8 cellular contexts compared by ENCODE assay signal in the genomic region with DNA sequence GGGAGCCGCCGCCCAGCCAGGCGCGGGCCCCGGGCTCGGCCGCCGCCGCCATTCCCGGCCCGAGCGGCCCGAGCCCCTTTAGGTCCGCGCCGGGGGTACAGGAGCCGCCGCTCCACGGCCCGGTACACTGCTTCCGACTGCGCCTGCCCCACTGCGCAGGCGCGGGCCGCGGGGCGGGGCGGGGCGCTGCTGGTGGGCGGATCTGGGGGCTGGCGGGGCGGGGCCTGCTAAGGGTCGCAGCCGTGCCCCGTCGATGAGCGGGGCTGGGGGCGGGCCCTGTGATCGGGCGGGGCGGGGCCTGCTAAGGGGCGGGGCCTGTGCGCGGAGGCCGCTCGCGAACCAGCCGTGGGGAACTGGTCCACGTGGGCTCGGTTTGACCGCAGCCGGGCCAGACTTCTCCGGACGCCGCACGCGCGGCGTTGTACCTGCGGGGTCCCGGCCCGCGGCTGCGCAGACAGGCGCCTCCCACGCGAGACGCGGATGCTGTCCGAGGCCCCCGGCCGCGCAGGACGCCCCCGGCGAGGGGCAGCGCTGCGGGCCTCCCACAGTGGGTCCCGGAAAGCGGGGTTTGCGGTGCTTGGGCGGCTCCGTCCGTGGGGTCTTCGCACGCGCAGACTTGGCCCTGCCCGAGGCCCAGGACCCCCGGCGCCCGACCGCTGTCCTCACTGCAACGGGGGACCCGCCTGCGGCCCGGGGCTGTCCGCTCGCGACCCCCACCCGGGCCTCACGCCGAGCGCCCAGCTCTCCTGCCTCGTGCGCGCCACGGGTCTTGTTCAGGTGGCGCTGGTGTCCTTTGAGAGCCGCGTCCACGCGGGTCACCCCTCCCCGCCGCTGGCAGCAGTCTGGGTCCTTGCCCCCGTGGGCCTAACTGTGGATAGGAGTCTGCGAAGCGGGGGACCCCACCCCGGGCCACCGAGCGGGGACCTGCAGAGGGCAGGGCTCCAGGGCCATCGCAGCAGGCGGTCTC. TPM values are rescaled to one million over a fixed set of nuclear protein-coding genes. Genes with fewer than 3 reads are reported as not detected.
DNase-seq lines count a peak whose midpoint lies in the region; ATAC-seq, FAIRE-seq and TF ChIP-seq lines count a peak whose summit lies in the region.

A gene with protein sequence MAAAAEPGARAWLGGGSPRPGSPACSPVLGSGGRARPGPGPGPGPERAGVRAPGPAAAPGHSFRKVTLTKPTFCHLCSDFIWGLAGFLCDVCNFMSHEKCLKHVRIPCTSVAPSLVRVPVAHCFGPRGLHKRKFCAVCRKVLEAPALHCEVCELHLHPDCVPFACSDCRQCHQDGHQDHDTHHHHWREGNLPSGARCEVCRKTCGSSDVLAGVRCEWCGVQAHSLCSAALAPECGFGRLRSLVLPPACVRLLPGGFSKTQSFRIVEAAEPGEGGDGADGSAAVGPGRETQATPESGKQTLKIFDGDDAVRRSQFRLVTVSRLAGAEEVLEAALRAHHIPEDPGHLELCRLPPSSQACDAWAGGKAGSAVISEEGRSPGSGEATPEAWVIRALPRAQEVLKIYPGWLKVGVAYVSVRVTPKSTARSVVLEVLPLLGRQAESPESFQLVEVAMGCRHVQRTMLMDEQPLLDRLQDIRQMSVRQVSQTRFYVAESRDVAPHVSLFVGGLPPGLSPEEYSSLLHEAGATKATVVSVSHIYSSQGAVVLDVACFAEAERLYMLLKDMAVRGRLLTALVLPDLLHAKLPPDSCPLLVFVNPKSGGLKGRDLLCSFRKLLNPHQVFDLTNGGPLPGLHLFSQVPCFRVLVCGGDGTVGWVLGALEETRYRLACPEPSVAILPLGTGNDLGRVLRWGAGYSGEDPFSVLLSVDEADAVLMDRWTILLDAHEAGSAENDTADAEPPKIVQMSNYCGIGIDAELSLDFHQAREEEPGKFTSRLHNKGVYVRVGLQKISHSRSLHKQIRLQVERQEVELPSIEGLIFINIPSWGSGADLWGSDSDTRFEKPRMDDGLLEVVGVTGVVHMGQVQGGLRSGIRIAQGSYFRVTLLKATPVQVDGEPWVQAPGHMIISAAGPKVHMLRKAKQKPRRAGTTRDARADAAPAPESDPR (minus strand): TSS at position 139 of the 967 bp plus-strand sequence. CDS start 87 bp downstream, at position 52.

- no peak for TF ChIP-seq CTCF in GM10248 (IDR thresholded peaks at IDR 0.05; ENCODE audit: control extremely low read depth, extremely low read depth, low read depth, missing control alignments)
- no peak for TF ChIP-seq CTCF in HFF-Myc (IDR thresholded peaks at IDR 0.05; ENCODE audit: low read depth, low read length, missing control alignments)
- no peak for TF ChIP-seq CTCF in keratinocyte (optimal IDR thresholded peaks at IDR 0.05 in 1 of 3, IDR thresholded peaks at IDR 0.05 in 1 of 3, conservative IDR thresholded peaks at IDR 0.05 in 1 of 3; ENCODE audit: extremely low read depth in 1 of 3, insufficient read depth in 2 of 3, low read length in 3 of 3)

- peak; percentile 99 for DNase-seq in GM10248 (ENCODE audit: extremely low spot score)
- DNase-seq in HFF-Myc (ENCODE audit: extremely low read depth, low read depth), result no peak
- DNase-seq in NCI-H1417 (lab: John Stamatoyannopoulos, UW), result peak; percentile 61 to 86 (median 73)
- peak; percentile 80 for DNase-seq in activated CD4-positive, CD25-positive, alpha-beta regulatory T cell treated with anti-CD3 and anti-CD28 coated beads, Interleukin-2, amount 50 U/mL, for 16 hours (ENCODE audit: low read depth, low spot score)
- DNase-seq in central memory CD4-positive, alpha-beta T cell, result peak; percentile 78
- no peak for DNase-seq in keratinocyte (ENCODE audit: low read depth, low spot score)
- DNase-seq in stimulated activated CD4-positive, alpha-beta T cell treated with anti-CD3 and anti-CD28 coated beads, Interleukin-12 subunit alpha, Interleukin-12 subunit beta, amount 100 ng/mL, for 4 hours, result peak; percentile 89

- no peak for ATAC-seq in GM18861 (IDR thresholded peaks at IDR 0.05; ENCODE audit: unreplicated experiment)

- POLR2A ChIA-PET in GM10248 (lab: Yijun Ruan, JAX), result no interaction called here

- CTCF ChIA-PET in GM10248 (lab: Yijun Ruan, JAX), result interaction anchor here (1.1 to 1.6 kb wide), 2 partner anchors 13 to 14 kb away, joined by 3 to 5 read pairs; a partner anchor contains a TSS

- H3K79me2 ChIP-seq in keratinocyte (ENCODE audit: control insufficient read depth, insufficient read depth, low read length), result no peaks in the 10 kb centered on the region

- peak within 1 kb of the TSS; percentile 71 for H3K9ac ChIP-seq in keratinocyte (ENCODE audit: control insufficient read depth, extremely low read depth, insufficient read depth, low read length)

- H3K4me3 ChIP-seq in HFF-Myc (replicated peaks; ENCODE audit: low read depth, low read length) (peak within 1 kb of the TSS; percentile 68), keratinocyte (ENCODE audit: control insufficient read depth in 2 of 3, extremely low read depth in 1 of 3, insufficient read depth in 2 of 3, low read depth in 1 of 3, low read length in 3 of 3) (peak within 1 kb of the TSS; percentile 63 to 74 (median 71))

- H2AFZ ChIP-seq in keratinocyte (ENCODE audit: control insufficient read depth, low read length), result peak within 1 kb of the TSS; percentile 49

- no peaks in the 10 kb centered on the region for H3K9me1 ChIP-seq in keratinocyte (ENCODE audit: control insufficient read depth, extremely low read depth, insufficient read depth, low read length)

- no peak within 1 kb of the TSS for H3K27ac ChIP-seq in keratinocyte (ENCODE audit: control insufficient read depth, insufficient read depth, low read length)

- peaks cover 0 to 2% of the 10 kb centered on the region in 2 experiments for H3K36me3 ChIP-seq in keratinocyte (ENCODE audit: control insufficient read depth in 2 of 2, extremely low read depth in 1 of 2, insufficient read depth in 2 of 2, low read length in 2 of 2)

- no peak for FAIRE-seq in keratinocyte (lab: Jason Lieb, UNC)

- peaks cover 5% of the 10 kb centered on the region for H3K27me3 ChIP-seq in keratinocyte (ENCODE audit: control insufficient read depth, extremely low read depth, insufficient read depth, low read length)

- H3K4me1 ChIP-seq in keratinocyte (ENCODE audit: control insufficient read depth, extremely low read depth, insufficient read depth, low read length), result peaks cover 19% of the 10 kb centered on the region

- H4K20me1 ChIP-seq in keratinocyte (ENCODE audit: control insufficient read depth, extremely low read depth, insufficient read depth, low read length), result peaks cover 3% of the 10 kb centered on the region

- H3K9me3 ChIP-seq in keratinocyte (ENCODE audit: control insufficient read depth, low read depth, low read length), result no peaks in the 10 kb centered on the region

- dilution Hi-C loops in keratinocyte (cut with MboI; ENCODE audit: extremely low pct_ligation_motif_present, low sequenced_read_pairs), result no loop called here

- peak within 1 kb of the TSS; percentile 80 for H3K4me2 ChIP-seq in keratinocyte (ENCODE audit: control insufficient read depth, extremely low read depth, insufficient read depth, low read depth, low read length)

RNA-seq across cellular contexts. Expression of the gene that starts here (rescaled TPM):
- polyA plus RNA-seq in keratinocyte, result 5.3 to 11.3 TPM (median 5.9 TPM) in 3 replicates
- 3.0 TPM for polyA plus RNA-seq in keratinocyte (2011; ENCODE audit: low read depth)
- polyA plus RNA-seq in keratinocyte (2011; cell fraction: cytosol; rRNA removed), result 3.5 and 9.1 TPM in 2 replicates
- polyA plus RNA-seq in keratinocyte (2011; cell fraction: nucleus; rRNA removed), result 22.9 and 30.3 TPM in 2 replicates
- 7.4 and 8.8 TPM in 2 replicates for polyA plus RNA-seq in keratinocyte (2012; ENCODE audit: low replicate concordance)
- 5.9 to 10.4 TPM (median 8.3 TPM) in 3 replicates for polyA minus RNA-seq in keratinocyte
- 17.5 TPM for polyA minus RNA-seq in keratinocyte (2011; cell fraction: cytosol; rRNA and poly(A)+ RNA removed)
- 16.9 and 17.8 TPM in 2 replicates for polyA minus RNA-seq in keratinocyte (2011; cell fraction: nucleus; rRNA and poly(A)+ RNA removed)

Comparison
In these comparisons a context has a peak if more than half of its experiments do, and no peak if none do; other contexts are left out.
1. DNase-seq: peak in GM10248 (single experiment), NCI-H1417 (3 of 3), activated CD4-positive, CD25-positive, alpha-beta regulatory T cell treated with anti-CD3 and anti-CD28 coated beads, Interleukin-2, amount 50 U/mL, for 16 hours (single experiment), central memory CD4-positive, alpha-beta T cell (single experiment) and stimulated activated CD4-positive, alpha-beta T cell treated with anti-CD3 and anti-CD28 coated beads, Interleukin-12 subunit alpha, Interleukin-12 subunit beta, amount 100 ng/mL, for 4 hours (single experiment); none in HFF-Myc (single experiment) and keratinocyte (single experiment).